8 cellular contexts compared by ENCODE assay signal in genomic region chr12:95473947-95474817, GRCh38. TPM values are rescaled to one million over a fixed set of nuclear protein-coding genes. Genes with fewer than 3 reads are reported as not detected.
DNase-seq lines count a peak whose midpoint lies in the region; ATAC-seq and TF ChIP-seq lines count a peak whose summit lies in the region.

METAP2 (plus strand) TSS chr12:95474152; CDS start chr12:95474180, 28 bp downstream.

- no peak for TF ChIP-seq CTCF in left ventricle myocardium inferior (IDR thresholded peaks at IDR 0.05; ENCODE audit: borderline replicate concordance)
- peak in 1 of 4 experiments; percentile 7 for TF ChIP-seq CTCF in prostate gland (IDR thresholded peaks at IDR 0.05)

- peak within 1 kb of the TSS; percentile 100 for H3K27ac Mint-ChIP-seq in T-helper 17 cell

- peaks cover 42% of the 10 kb centered on the region for H3K4me1 Mint-ChIP-seq in T-helper 17 cell

- H3K27ac ChIP-seq in left ventricle myocardium inferior (replicated peaks) (peak within 1 kb of the TSS; percentile 95), prostate gland (peak within 1 kb of the TSS; percentile 86 to 92), urinary bladder (ENCODE audit: low read depth) (peak within 1 kb of the TSS; percentile 76)

- no peaks in the 10 kb centered on the region for H3K9me3 ChIP-seq in T-helper 17 cell (ENCODE audit: control insufficient read depth, low read length, poor library complexity, severe bottlenecking)
- no peaks in the 10 kb centered on the region for H3K9me3 ChIP-seq in left ventricle myocardium inferior (replicated peaks)
- no peaks in the 10 kb centered on the region for H3K9me3 ChIP-seq in prostate gland

- peaks cover 29% of the 10 kb centered on the region for H3K36me3 ChIP-seq in left ventricle myocardium inferior
- H3K36me3 ChIP-seq in prostate gland: no peaks in the 10 kb centered on the region
- H3K36me3 ChIP-seq in urinary bladder (ENCODE audit: insufficient read depth): peaks cover 3% of the 10 kb centered on the region

- H3K27me3 Mint-ChIP-seq in T-helper 17 cell: no peaks in the 10 kb centered on the region

- peak within 1 kb of the TSS; percentile 94 for H3K4me3 ChIP-seq in left ventricle myocardium inferior
- H3K4me3 ChIP-seq in prostate gland: peak within 1 kb of the TSS; percentile 83 to 95
- H3K4me3 ChIP-seq in urinary bladder (ENCODE audit: low read depth, low read length): peak within 1 kb of the TSS; percentile 87

- under 1% methylated on average over 49 of the region's 54 CpGs for WGBS in prostate gland
- WGBS in urinary bladder: under 1% methylated on average over 54 of the region's 54 CpGs

- peak; percentile 80 for DNase-seq in NCI-H1694 treated with DMSO at 0.1 percent for 48 hours (lab: John Stamatoyannopoulos, UW)
- peak; percentile 75 to 84 (median 81) for DNase-seq in T-helper 17 cell
- DNase-seq in amygdala (lab: John Stamatoyannopoulos, UW): peak; percentile 48 to 97 (median 93)
- peak; percentile 96 for DNase-seq in left ventricle myocardium inferior
- DNase-seq in prostate gland (ENCODE audit: low spot score): peak; percentile 97

- ATAC-seq in HG02885 (IDR thresholded peaks at IDR 0.05; ENCODE audit: poor library complexity, unreplicated experiment): peak; percentile 97
- peak; percentile 98 for ATAC-seq in T-helper 17 cell

- intact Hi-C loops in left ventricle myocardium inferior (cut with micrococcal nuclease) (no loop called here), prostate gland (cut with DNase I) (loop anchor here (5.0 to 10.0 kb wide), 5 partner anchors 61 to 402 kb away; partner anchors contain the start of genes FGD6, NR2C1 and VEZT)

- TF ChIP-seq POLR2A in GM15510 (IDR thresholded peaks at IDR 0.05; ENCODE audit: borderline replicate concordance, extremely low read depth, insufficient read length): peak; percentile 93
- TF ChIP-seq POLR2A in prostate gland (IDR thresholded peaks at IDR 0.05): peak; percentile 77

- H3K27me3 ChIP-seq in left ventricle myocardium inferior (ENCODE audit: low read depth) (no peaks in the 10 kb centered on the region), prostate gland (replicated peaks; ENCODE audit: insufficient read depth) (no peaks in the 10 kb centered on the region)

- H3K4me3 Mint-ChIP-seq in T-helper 17 cell: peak within 1 kb of the TSS; percentile 100

- peaks cover 15% of the 10 kb centered on the region for H3K36me3 Mint-ChIP-seq in T-helper 17 cell (ENCODE audit: low read depth)

- H3K4me1 ChIP-seq in left ventricle myocardium inferior: peaks cover 39% of the 10 kb centered on the region
- no peaks in the 10 kb centered on the region for H3K4me1 ChIP-seq in prostate gland (replicated peaks)
- H3K4me1 ChIP-seq in urinary bladder (ENCODE audit: insufficient read depth): no peaks in the 10 kb centered on the region

RNA-seq across cellular contexts. Expression of gene METAP2, which starts in this region (rescaled TPM):
- 10 to 100 TPM; 50.7 to 60.3 TPM for total RNA-seq in T-helper 17 cell
- 50.6 TPM for total RNA-seq in left ventricle myocardium inferior
- total RNA-seq in prostate gland: 10 to 100 TPM; 46.4 to 61.7 TPM
- total RNA-seq in urinary bladder: 59.4 TPM
- polyA plus RNA-seq in urinary bladder: 61.9 TPM

Comparison
In these comparisons a context has a peak if more than half of its experiments do, and no peak if none do; other contexts are left out.
1. Peak in every context shown above with its lines: DNase-seq, ATAC-seq, H3K4me3 ChIP-seq and H3K27ac ChIP-seq.